Comparison of ENCODE assay signal across 16 cellular contexts in genomic region chr12:7433276-7433822, GRCh38. TPM values are rescaled to one million over a fixed set of nuclear protein-coding genes. Genes with fewer than 3 reads are reported as not detected.
DNase-seq lines count a peak whose midpoint lies in the region; ATAC-seq, FAIRE-seq and TF ChIP-seq lines count a peak whose summit lies in the region.
"Had no signal": no experiment of that assay in that cellular context is flagged by ENCODE, and none has a peak within 500 bp of the region (broad histone marks: within the 10 kb centered on the region; RNA-seq: fewer than 3 reads in every experiment).

No MANE protein-coding gene starts in this region.

- H3K4me2 ChIP-seq in astrocyte (ENCODE audit: low read length) = peak overlapping the region; percentile 71

- peak overlapping the region; percentile 81 for H2AFZ ChIP-seq in astrocyte (ENCODE audit: low read depth, low read length)

- DNase-seq in AG08395 (ENCODE audit: low spot score) (peak; percentile 60), HS-5 (ENCODE audit: low read depth) (peak; percentile 81), astrocyte (ENCODE audit: low read depth) (peak; percentile 66), iris pigment epithelial cell (ENCODE audit: low read depth) (peak; percentile 71), COR-L47 (lab: John Stamatoyannopoulos, UW) (no peak)
- no peak for DNase-seq in stimulated activated CD4-positive, alpha-beta T cell treated with anti-CD3 and anti-CD28 coated beads, Interleukin-4, amount 100 ng/mL, for 24 hours
- DNase-seq in T-helper 2 cell treated with Interferon-gamma antibody and Interleukin-4, amounts not matched to agents 5 μg/mL and 100 μg/mL, for 36 hours (ENCODE audit: low spot score) = no peak
- DNase-seq: CD4-positive, CD25-positive, alpha-beta regulatory T cell; cortex of kidney; heart right ventricle; NCI-H2227 treated with DMSO at 0.1 percent for 48 hours; OCI-M1; T1000 had no signal

- H3K27ac ChIP-seq in astrocyte (ENCODE audit: low read depth, low read length) = peak overlapping the region; percentile 61
- H3K27ac ChIP-seq: heart right ventricle, vagina had no signal

- no peaks in the 10 kb centered on the region for H3K27me3 Mint-ChIP-seq in astrocyte (ENCODE audit: low read depth, unreplicated experiment)
- H3K27me3 Mint-ChIP-seq in T-helper 2 cell treated with Interferon-gamma antibody and Interleukin-4, amounts not matched to agents 5 μg/mL and 100 μg/mL, for 36 hours (ENCODE audit: low read depth) = peaks cover 7% of the 10 kb centered on the region

- TF ChIP-seq CTCF in astrocyte (IDR thresholded peaks at IDR 0.05; ENCODE audit: insufficient read depth, low read depth, low read length) = no peak

- peaks cover 4% of the 10 kb centered on the region for H3K4me1 ChIP-seq in astrocyte (ENCODE audit: insufficient read depth, low read length)
- H3K4me1 ChIP-seq: heart right ventricle, vagina had no signal

- no peaks in the 10 kb centered on the region for H3K36me3 ChIP-seq in astrocyte (ENCODE audit: insufficient read depth, low read length)
- H3K36me3 ChIP-seq: heart right ventricle, vagina had no signal

- no peaks in the 10 kb centered on the region for H3K9me3 ChIP-seq in astrocyte (ENCODE audit: insufficient read depth, low read depth, low read length)
- H3K9me3 ChIP-seq: heart right ventricle, vagina had no signal

- peak; percentile 95 for FAIRE-seq in astrocyte (lab: Jason Lieb, UNC)

- no peaks in the 10 kb centered on the region for H3K36me3 Mint-ChIP-seq in astrocyte (ENCODE audit: low read depth, unreplicated experiment)
- H3K36me3 Mint-ChIP-seq in T-helper 2 cell treated with Interferon-gamma antibody and Interleukin-4, amounts not matched to agents 5 μg/mL and 100 μg/mL, for 36 hours (ENCODE audit: low read depth) = no peaks in the 10 kb centered on the region
- H3K36me3 Mint-ChIP-seq: activated naive CD4-positive, alpha-beta T cell treated with anti-CD3 and anti-CD28 coated beads, Interleukin-2, amount 50 U/mL, for 72 hours; CD4-positive, CD25-positive, alpha-beta regulatory T cell had no signal

- no peak overlapping the region for H3K9ac ChIP-seq in astrocyte (ENCODE audit: low read length)

- no peaks in the 10 kb centered on the region for H4K20me1 ChIP-seq in astrocyte (ENCODE audit: insufficient read depth, low read length)

- no peak overlapping the region for H3K4me3 Mint-ChIP-seq in astrocyte (ENCODE audit: unreplicated experiment)
- H3K4me3 Mint-ChIP-seq in T-helper 2 cell treated with Interferon-gamma antibody and Interleukin-4, amounts not matched to agents 5 μg/mL and 100 μg/mL, for 36 hours = no peak overlapping the region
- H3K4me3 Mint-ChIP-seq: CD4-positive, CD25-positive, alpha-beta regulatory T cell had no signal

- no peaks in the 10 kb centered on the region for H3K79me2 ChIP-seq in astrocyte (ENCODE audit: insufficient read depth, low read length)

- no peaks in the 10 kb centered on the region for H3K27me3 ChIP-seq in astrocyte (ENCODE audit: insufficient read depth, low read length)
- H3K27me3 ChIP-seq: vagina had no signal

- no peaks in the 10 kb centered on the region for H3K4me1 Mint-ChIP-seq in astrocyte (ENCODE audit: low read depth, unreplicated experiment)
- H3K4me1 Mint-ChIP-seq in T-helper 2 cell treated with Interferon-gamma antibody and Interleukin-4, amounts not matched to agents 5 μg/mL and 100 μg/mL, for 36 hours (ENCODE audit: low read depth) = no peaks in the 10 kb centered on the region
- H3K4me1 Mint-ChIP-seq: CD4-positive, CD25-positive, alpha-beta regulatory T cell had no signal

- H3K27ac Mint-ChIP-seq in astrocyte (ENCODE audit: unreplicated experiment) = no peak overlapping the region
- H3K27ac Mint-ChIP-seq in T-helper 2 cell treated with Interferon-gamma antibody and Interleukin-4, amounts not matched to agents 5 μg/mL and 100 μg/mL, for 36 hours = no peak overlapping the region
- H3K27ac Mint-ChIP-seq: activated naive CD4-positive, alpha-beta T cell treated with anti-CD3 and anti-CD28 coated beads, Interleukin-2, amount 50 U/mL, for 72 hours; CD4-positive, CD25-positive, alpha-beta regulatory T cell had no signal

- no peaks in the 10 kb centered on the region for H3K9me3 Mint-ChIP-seq in astrocyte (ENCODE audit: unreplicated experiment)
- H3K9me3 Mint-ChIP-seq in T-helper 2 cell treated with Interferon-gamma antibody and Interleukin-4, amounts not matched to agents 5 μg/mL and 100 μg/mL, for 36 hours = no peaks in the 10 kb centered on the region
- H3K9me3 Mint-ChIP-seq: activated naive CD4-positive, alpha-beta T cell treated with anti-CD3 and anti-CD28 coated beads, Interleukin-2, amount 50 U/mL, for 72 hours had no signal

- ATAC-seq in GM21390 (IDR thresholded peaks at IDR 0.05; ENCODE audit: unreplicated experiment) = no peak
- ATAC-seq: activated naive CD4-positive, alpha-beta T cell treated with anti-CD3 and anti-CD28 coated beads, Interleukin-2, amount 50 U/mL, for 72 hours; heart right ventricle had no signal

- H3K4me3 ChIP-seq in astrocyte (ENCODE audit: insufficient read depth, low read depth, low read length) = peak overlapping the region; percentile 22
- H3K4me3 ChIP-seq: heart right ventricle, vagina had no signal

RNA-seq across cellular contexts. Expression of gene CD163L1, which starts 10.6 kb away (rescaled TPM):
- total RNA-seq in astrocyte = 1.3 and 1.6 TPM in 2 replicates
- total RNA-seq: activated naive CD4-positive, alpha-beta T cell treated with anti-CD3 and anti-CD28 coated beads, Interleukin-2, amount 50 U/mL, for 72 hours; CD4-positive, CD25-positive, alpha-beta regulatory T cell had no signal

Comparison
In these comparisons a context has a peak if more than half of its experiments do, and no peak if none do; other contexts are left out.
1. DNase-seq: peak in AG08395 (single experiment), HS-5 (single experiment), astrocyte (single experiment) and iris pigment epithelial cell (single experiment); none in stimulated activated CD4-positive, alpha-beta T cell treated with anti-CD3 and anti-CD28 coated beads, Interleukin-4, amount 100 ng/mL, for 24 hours (single experiment), T-helper 2 cell treated with Interferon-gamma antibody and Interleukin-4, amounts not matched to agents 5 μg/mL and 100 μg/mL, for 36 hours (single experiment) and COR-L47 (single experiment).